ENCODE assay signal across 8 cellular contexts in the genomic region with DNA sequence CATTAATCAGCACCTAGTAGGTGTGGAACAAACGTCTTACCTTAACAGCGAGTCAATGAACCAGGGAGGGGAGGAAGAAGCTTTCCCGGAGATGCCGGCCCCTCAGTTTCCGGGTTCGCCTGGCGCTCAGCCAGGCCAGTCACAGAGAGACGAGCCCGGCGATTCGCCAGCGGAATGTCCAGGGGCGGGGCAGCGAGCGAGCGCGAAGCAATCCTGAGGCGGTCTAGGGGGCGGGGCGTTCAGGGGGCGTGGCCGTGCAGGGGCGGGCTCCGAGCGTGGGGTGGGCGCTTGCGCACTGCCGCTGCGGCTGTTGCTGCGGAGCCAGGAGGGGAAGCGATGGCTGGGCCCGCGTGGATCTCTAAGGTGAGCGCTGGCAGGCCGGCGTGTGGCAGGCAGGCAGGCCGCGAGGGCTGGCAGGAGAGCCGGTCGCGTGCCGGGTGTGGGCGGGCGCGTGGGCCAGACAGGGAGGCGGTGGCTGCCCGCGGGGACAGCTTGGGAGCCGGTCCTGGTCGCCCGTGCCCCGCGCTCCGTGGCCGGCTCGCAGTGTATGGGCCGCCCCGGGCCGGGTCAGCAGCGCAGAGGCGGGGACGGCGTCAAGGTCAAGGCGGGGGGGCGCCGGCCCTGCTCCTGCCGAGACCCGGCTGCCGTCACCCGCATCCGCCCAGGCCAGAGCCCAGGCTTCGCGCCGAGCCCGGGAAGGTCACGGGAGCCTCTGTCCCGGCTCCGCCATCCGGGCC.
DNase-seq lines count a peak whose midpoint lies in the region; ATAC-seq lines count a peak whose summit lies in the region.

A gene (plus strand): TSS at position 295 of the 737 bp plus-strand sequence. CDS start 42 bp downstream, at position 337.

- H3K27ac ChIP-seq in BLaER1 (peak within 1 kb of the TSS; percentile 84), cingulate gyrus (ENCODE audit: low read depth, low read length) (peak within 1 kb of the TSS; percentile 60), layer of hippocampus (ENCODE audit: low read depth, low read length) (peak within 1 kb of the TSS; percentile 78)

- peak; percentile 82 for ATAC-seq in GM19324 (IDR thresholded peaks at IDR 0.05; ENCODE audit: low FRiP score, unreplicated experiment)
- ATAC-seq in HG03460 (IDR thresholded peaks at IDR 0.05; ENCODE audit: unreplicated experiment) = peak; percentile 80

- H3K4me3 ChIP-seq in BLaER1 = peak within 1 kb of the TSS; percentile 98

- 0 out of 2 replicates have a peak, but pooled peaks cover 7% of the 10 kb centered on the region for H3K36me3 ChIP-seq in BLaER1

- peaks cover 30% of the 10 kb centered on the region for H3K4me1 ChIP-seq in BLaER1

- H3K27me3 ChIP-seq in BLaER1 (no peaks in the 10 kb centered on the region), layer of hippocampus (ENCODE audit: control insufficient read depth, insufficient read depth, low read length) (no peaks in the 10 kb centered on the region)

- H3K9ac ChIP-seq in BLaER1 = peak within 1 kb of the TSS; percentile 94

- peak; percentile 90 to 98 for DNase-seq in NCI-H526 (lab: John Stamatoyannopoulos, UW)
- DNase-seq in activated CD4-positive, alpha-beta T cell treated with anti-CD3 and anti-CD28 coated beads for 48 hours = peak; percentile 100
- DNase-seq in stimulated activated CD4-positive, alpha-beta T cell treated with anti-CD3 and anti-CD28 coated beads, Interleukin-1b, Interleukin-23, amount 100 ng/mL, for 24 hours (ENCODE audit: low read depth in 4 of 4, low spot score in 1 of 4) = peak; percentile 100

- H3K9me3 ChIP-seq in BLaER1 = no peaks in the 10 kb centered on the region

- peak within 1 kb of the TSS; percentile 93 for H3K4me2 ChIP-seq in BLaER1

- peaks cover 38% of the 10 kb centered on the region for H4K20me1 ChIP-seq in BLaER1

Comparison
In these comparisons a context has a peak if more than half of its experiments do, and no peak if none do; other contexts are left out.
1. Peak in every context shown above with its lines: DNase-seq, ATAC-seq, H3K4me3 ChIP-seq and H3K27ac ChIP-seq.